8 cellular contexts compared by ENCODE assay signal in the genomic region with DNA sequence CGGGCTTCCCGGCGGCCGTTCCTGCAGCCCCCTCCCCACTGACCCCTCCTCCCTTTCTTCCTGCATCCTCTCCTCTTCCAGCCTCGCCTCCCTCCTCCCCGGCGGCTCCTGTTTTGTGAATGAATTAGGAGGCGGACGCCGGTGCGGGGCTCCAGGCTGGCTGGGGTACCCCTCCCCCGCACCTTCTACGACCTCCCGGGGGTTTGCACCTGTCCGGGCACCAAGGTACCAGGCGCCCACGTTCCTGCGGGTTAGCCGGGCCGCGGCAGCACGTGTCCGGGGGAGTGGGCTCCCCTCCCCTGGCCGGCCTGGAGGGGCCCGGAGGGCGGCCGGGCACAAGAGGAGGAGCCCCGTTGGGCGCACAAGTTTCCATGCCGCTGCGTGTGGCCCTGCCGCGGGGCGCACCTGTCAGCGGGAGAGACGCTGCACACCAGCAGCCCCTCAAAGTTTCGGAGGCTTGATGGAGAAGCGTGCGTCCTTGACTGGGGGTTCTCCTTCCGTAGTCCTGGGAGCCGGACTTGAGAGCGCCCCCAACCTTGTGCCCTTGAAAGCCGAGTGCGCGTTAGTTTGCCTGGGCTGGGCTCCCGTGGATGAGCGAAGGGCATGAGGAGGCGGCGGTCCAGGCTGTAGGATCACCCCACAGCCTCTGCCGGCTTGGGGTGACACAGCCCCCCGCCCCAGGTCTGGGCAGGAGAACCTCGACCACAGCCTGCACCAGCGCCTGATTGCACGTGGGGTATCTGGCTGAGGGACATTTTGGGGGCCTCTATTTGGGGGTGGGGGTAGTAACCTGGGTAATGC. TPM values are rescaled to one million over a fixed set of nuclear protein-coding genes. Genes with fewer than 3 reads are reported as not detected.
DNase-seq lines count a peak whose midpoint lies in the region; ATAC-seq, FAIRE-seq and TF ChIP-seq lines count a peak whose summit lies in the region.

No MANE protein-coding gene starts in this region.

- in situ Hi-C loops in K562 (cut with MboI): no loop called here

- BruUV-seq in K562 (replicated peaks; lab: Mats Ljungman, UMichigan): no TSS peak

- TF ChIP-seq POLR2A in K562 (conservative IDR thresholded peaks at IDR 0.05) (no peak), right lobe of liver (IDR thresholded peaks at IDR 0.05) (no peak), upper lobe of left lung (IDR thresholded peaks at IDR 0.05) (no peak)

- peaks cover 2 to 8% of the 10 kb centered on the region in 2 experiments; a peak in 1 of 5 replicates for H3K27me3 ChIP-seq in K562 (ENCODE audit: control insufficient read depth in 2 of 2, insufficient read depth in 2 of 2, low read length in 2 of 2)
- H3K27me3 ChIP-seq in right lobe of liver: no peaks in the 10 kb centered on the region
- H3K27me3 ChIP-seq in upper lobe of left lung: peaks cover 0 to 19% (median 8%) of the 10 kb centered on the region in 4 donors

- ATAC-seq in K562: no peak
- peak in 2 of 4 donors; percentile 9 to 19 for ATAC-seq in right lobe of liver
- ATAC-seq in upper lobe of left lung (ENCODE audit: low FRiP score in 2 of 2): no peak
- ATAC-seq in HG03378 (IDR thresholded peaks at IDR 0.05; ENCODE audit: unreplicated experiment): no peak
- no peak for ATAC-seq in HG02798 (IDR thresholded peaks at IDR 0.05; ENCODE audit: poor library complexity, unreplicated experiment)

- TF ChIP-seq CTCF in HFF-Myc (IDR thresholded peaks at IDR 0.05; ENCODE audit: low read depth, low read length, missing control alignments) (no peak), K562 (IDR thresholded peaks at IDR 0.05 in 2 of 3, conservative IDR thresholded peaks at IDR 0.05 in 1 of 3; ENCODE audit: insufficient read depth in 2 of 3, low read depth in 1 of 3, low read length in 3 of 3) (no peak), right lobe of liver (IDR thresholded peaks at IDR 0.05) (no peak), upper lobe of left lung (IDR thresholded peaks at IDR 0.05) (no peak)

- intact Hi-C loops in K562 (cut with micrococcal nuclease) (loop anchor here (5.0 kb wide), 2 partner anchors 119 to 259 kb away; no protein-coding TSS in a partner anchor), right lobe of liver (cut with DNase I) (loop anchor here (10.0 kb wide), 2 partner anchors 62 to 202 kb away; no protein-coding TSS in a partner anchor)

- peaks cover 0 to 29% of the 10 kb centered on the region in 2 experiments; a peak in 4 of 5 replicates for H3K4me1 ChIP-seq in K562 (replicated peaks in 1 of 2; ENCODE audit: control insufficient read depth in 2 of 2, insufficient read depth in 2 of 2, low read length in 2 of 2)
- peaks cover 0 to 21% (median 6%) of the 10 kb centered on the region in 4 donors for H3K4me1 ChIP-seq in right lobe of liver
- H3K4me1 ChIP-seq in upper lobe of left lung: peaks cover 24 to 45% (median 28%) of the 10 kb centered on the region in 4 donors

- H2AFZ ChIP-seq in K562 (ENCODE audit: low read depth, low read length): no peak overlapping the region

- DNase-seq in AG20443 (ENCODE audit: low spot score): peak; percentile 50
- no peak for DNase-seq in HFF-Myc (ENCODE audit: extremely low read depth, low read depth)
- peak in 1 of 4 experiments; percentile 26 for DNase-seq in K562 (ENCODE audit: extremely low read depth in 1 of 4, low spot score in 3 of 4)
- peak in 1 of 3 donors; percentile 37 for DNase-seq in right lobe of liver
- peak in 1 of 2 donors; percentile 84 for DNase-seq in upper lobe of left lung
- no peak for DNase-seq in hippocampal formation (lab: John Stamatoyannopoulos, UW)

- POLR2A ChIA-PET in K562 (lab: Yijun Ruan, JAX): interaction anchor here (0.6 to 0.7 kb wide), 3 partner anchors 13 to 132 kb away, joined by 3 read pairs; no protein-coding TSS in a partner anchor

- CTCF ChIA-PET in K562 (lab: Yijun Ruan, JAX; ENCODE audit: low intra/inter-chr PET ratio): interaction anchor here (2.9 kb wide), 1 partner anchor 204 kb away, joined by 20 read pairs; no protein-coding TSS in a partner anchor

- no peak for TF ChIP-seq EP300 in K562 (IDR thresholded peaks at IDR 0.05; ENCODE audit: low read length)
- no peak for TF ChIP-seq EP300 in upper lobe of left lung (IDR thresholded peaks at IDR 0.05)

- H3K4me2 ChIP-seq in K562 (ENCODE audit: insufficient read depth, low read length): no peak overlapping the region

- H3K4me3 ChIP-seq in HFF-Myc (replicated peaks; ENCODE audit: low read depth, low read length): peak overlapping the region; percentile 43
- H3K4me3 ChIP-seq in K562: peak overlapping the region; percentile 65; the same call in 1 of the 2 replicates
- H3K4me3 ChIP-seq in right lobe of liver: peak overlapping the region; percentile 34 to 55 (median 43)
- peak overlapping the region; percentile 5 to 67 (median 50) for H3K4me3 ChIP-seq in upper lobe of left lung

- H3K9me3 ChIP-seq in K562 (replicated peaks; ENCODE audit: control insufficient read depth, insufficient read depth, low read depth, low read length) (no peaks in the 10 kb centered on the region), right lobe of liver (no peaks in the 10 kb centered on the region), upper lobe of left lung (no peaks in the 10 kb centered on the region)

- TF ChIP-seq RAD21 in K562 (CRISPR knock-in tag; conservative IDR thresholded peaks at IDR 0.05 in 1 of 2, IDR thresholded peaks at IDR 0.05 in 1 of 2): no peak

- 49% methylated on average over 21 of the region's 54 CpGs for WGBS in K562 (ENCODE audit: insufficient coverage, low coverage, missing lambda C conversion rate)
- WGBS in right lobe of liver (ENCODE audit: insufficient coverage, low coverage, low lambda C conversion rate, missing lambda C conversion rate): 2% methylated on average over 10 of the region's 54 CpGs
- 0% methylated on average over 2 to 26 of the region's 54 CpGs for WGBS in upper lobe of left lung, 2 donors

- H3K9me1 ChIP-seq in K562 (ENCODE audit: control insufficient read depth, insufficient read depth, low read length): no peaks in the 10 kb centered on the region

- H3K27ac ChIP-seq in K562 (ENCODE audit: extremely low read depth, low read depth, low read length): no peak overlapping the region
- no peak overlapping the region for H3K27ac ChIP-seq in right lobe of liver
- H3K27ac ChIP-seq in upper lobe of left lung: peak overlapping the region in 2 of 4 donors; percentile 42 to 72

- H3K36me3 ChIP-seq in K562 (ENCODE audit: control insufficient read depth, insufficient read depth, low read length): peaks cover 3% of the 10 kb centered on the region; the same call in 2 of the 3 replicates
- no peaks in the 10 kb centered on the region for H3K36me3 ChIP-seq in right lobe of liver
- H3K36me3 ChIP-seq in upper lobe of left lung: peaks cover 6 to 20% (median 10%) of the 10 kb centered on the region in 4 donors

- no peak for FAIRE-seq in K562 (lab: Jason Lieb, UNC)

- no peaks in the 10 kb centered on the region for H4K20me1 ChIP-seq in K562 (replicated peaks; ENCODE audit: control insufficient read depth, insufficient read depth, low read length)

- H3K9ac ChIP-seq in K562 (ENCODE audit: insufficient read depth in 1 of 2, low read depth in 2 of 2, low read length in 2 of 2): peak overlapping the region in 1 of 2 experiments; percentile 92; a peak in 2 of 4 replicates

- no peaks in the 10 kb centered on the region for H3K79me2 ChIP-seq in K562 (ENCODE audit: control insufficient read depth, insufficient read depth, low read length)

RNA-seq across cellular contexts. Expression of gene HAS3, which starts 1.2 kb away (rescaled TPM):
- 0.88 and 1.3 TPM in 2 replicates for total RNA-seq in K562 (2011; cell fraction: chromatin; rRNA removed; ENCODE audit: low replicate concordance)
- total RNA-seq in K562 (2011; cell fraction: nucleolus; rRNA removed): 0.92 and 1.2 TPM in 2 replicates
- 0.53 and 1.2 TPM in 2 replicates for total RNA-seq in K562 (2011; cell fraction: nucleoplasm; rRNA removed)
- total RNA-seq in K562 (2014; rRNA removed): 0.04 and 0.09 TPM in 2 replicates
- total RNA-seq in K562 (2014; rRNA removed; fragmentation: Illumina TruSeq; extraction: Trizol): 0.07 and 0.10 TPM in 2 replicates
- 0.14 and 0.23 TPM in 2 replicates for total RNA-seq in K562 (2015; rRNA removed; fragmentation: Illumina TruSeq; extraction: Trizol)
- 0.33 and 0.38 TPM in 2 replicates for total RNA-seq in K562 (2021)
- 0.22 and 0.29 TPM in 2 replicates for polyA plus RNA-seq in K562 (2011; rRNA removed)
- 0.19 and 0.49 TPM in 2 replicates for polyA plus RNA-seq in K562 (2011; cell fraction: cytosol; rRNA removed)
- polyA plus RNA-seq in K562 (2011; cell fraction: nucleus; rRNA removed): 0.42 and 0.95 TPM in 2 replicates
- polyA plus RNA-seq in K562 (2012): 0.21 and 0.29 TPM in 2 replicates
- 0.18 and 0.19 TPM in 2 replicates for polyA plus RNA-seq in K562 (2014; fragmentation: Illumina TruSeq; extraction: Trizol)
- under 1 TPM in 1 of 2 experiments, not detected in 1; 0.04 TPM for polyA plus RNA-seq in K562 (2014; fragmentation: Nextera tagmentation; extraction: Ambion mirVana)
- polyA plus RNA-seq in K562 (2014; rRNA removed): 0.12 and 0.13 TPM in 2 replicates
- polyA minus RNA-seq in K562 (2011; rRNA and poly(A)+ RNA removed): 0.18 and 0.53 TPM in 2 replicates
- polyA minus RNA-seq in K562 (2011; cell fraction: cytosol; rRNA and poly(A)+ RNA removed): not detected in 2 replicates
- 0.67 and 0.78 TPM in 2 replicates for polyA minus RNA-seq in K562 (2011; cell fraction: nucleus; rRNA and poly(A)+ RNA removed)
- 1 to 10 TPM in 1 of 6 experiments, under 1 TPM in 5; 0.39 to 1.0 (median 0.63) TPM for total RNA-seq in right lobe of liver
- total RNA-seq in upper lobe of left lung: 10 to 100 TPM in 4 of 6 donors, 1 to 10 TPM in 2; 4.5 to 32.0 (median 15.8) TPM

RNA-seq across cellular contexts. Expression of gene CHTF8, which starts 25.7 kb away (rescaled TPM):
- 68.1 and 102 TPM in 2 replicates for total RNA-seq in K562 (2011; cell fraction: chromatin; rRNA removed; ENCODE audit: low replicate concordance)
- total RNA-seq in K562 (2011; cell fraction: nucleolus; rRNA removed): 51.5 and 64.2 TPM in 2 replicates
- total RNA-seq in K562 (2011; cell fraction: nucleoplasm; rRNA removed): 54.0 and 55.2 TPM in 2 replicates
- total RNA-seq in K562 (2014; rRNA removed) (45.9 and 54.0 TPM in 2 replicates), K562 (2014; rRNA removed; fragmentation: Illumina TruSeq; extraction: Trizol) (99.5 and 108 TPM in 2 replicates), K562 (2015; rRNA removed; fragmentation: Illumina TruSeq; extraction: Trizol) (108 and 114 TPM in 2 replicates), K562 (2021) (115 and 118 TPM in 2 replicates), right lobe of liver (10 to 100 TPM; 56.6 to 78.3 (median 65.4) TPM), upper lobe of left lung (100 to 1,000 TPM in 1 of 6 donors, 10 to 100 TPM in 5; 33.5 to 103 (median 70.6) TPM)
- polyA plus RNA-seq in K562 (2011; rRNA removed) (113 and 137 TPM in 2 replicates), K562 (2014; fragmentation: Illumina TruSeq; extraction: Trizol) (163 and 199 TPM in 2 replicates), K562 (2014; fragmentation: Nextera tagmentation; extraction: Ambion mirVana) (10 to 100 TPM; 20.2 to 21.5 TPM), K562 (2014; rRNA removed) (119 and 135 TPM in 2 replicates)
- 152 and 175 TPM in 2 replicates for polyA plus RNA-seq in K562 (2011; cell fraction: cytosol; rRNA removed)
- polyA plus RNA-seq in K562 (2011; cell fraction: nucleus; rRNA removed): 68.8 and 84.4 TPM in 2 replicates
- 104 and 123 TPM in 2 replicates for polyA plus RNA-seq in K562 (2012)
- 72.2 and 93.8 TPM in 2 replicates for polyA minus RNA-seq in K562 (2011; rRNA and poly(A)+ RNA removed)
- 58.9 and 64.5 TPM in 2 replicates for polyA minus RNA-seq in K562 (2011; cell fraction: cytosol; rRNA and poly(A)+ RNA removed)
- 16.3 and 30.5 TPM in 2 replicates for polyA minus RNA-seq in K562 (2011; cell fraction: nucleus; rRNA and poly(A)+ RNA removed)

RNA-seq across cellular contexts. Expression of gene UTP4, which starts 25.8 kb away (rescaled TPM):
- total RNA-seq in K562 (2011; cell fraction: chromatin; rRNA removed; ENCODE audit: low replicate concordance): 147 and 152 TPM in 2 replicates
- total RNA-seq in K562 (2011; cell fraction: nucleolus; rRNA removed): 65.1 and 69.4 TPM in 2 replicates
- 79.9 and 80.1 TPM in 2 replicates for total RNA-seq in K562 (2011; cell fraction: nucleoplasm; rRNA removed)
- 46.1 and 51.8 TPM in 2 replicates for total RNA-seq in K562 (2014; rRNA removed)
- 49.8 and 53.7 TPM in 2 replicates for total RNA-seq in K562 (2014; rRNA removed; fragmentation: Illumina TruSeq; extraction: Trizol)
- 50.7 and 55.3 TPM in 2 replicates for total RNA-seq in K562 (2015; rRNA removed; fragmentation: Illumina TruSeq; extraction: Trizol)
- 140 and 145 TPM in 2 replicates for total RNA-seq in K562 (2021)
- polyA plus RNA-seq in K562 (2011; rRNA removed): 134 and 203 TPM in 2 replicates
- 143 and 174 TPM in 2 replicates for polyA plus RNA-seq in K562 (2011; cell fraction: cytosol; rRNA removed)
- polyA plus RNA-seq in K562 (2011; cell fraction: nucleus; rRNA removed): 104 TPM in 2 replicates
- 83.1 and 121 TPM in 2 replicates for polyA plus RNA-seq in K562 (2012)
- 157 and 191 TPM in 2 replicates for polyA plus RNA-seq in K562 (2014; fragmentation: Illumina TruSeq; extraction: Trizol)
- 100 to 1,000 TPM; 152 to 195 TPM for polyA plus RNA-seq in K562 (2014; fragmentation: Nextera tagmentation; extraction: Ambion mirVana)
- 116 and 138 TPM in 2 replicates for polyA plus RNA-seq in K562 (2014; rRNA removed)
- 216 and 350 TPM in 2 replicates for polyA minus RNA-seq in K562 (2011; rRNA and poly(A)+ RNA removed)
- polyA minus RNA-seq in K562 (2011; cell fraction: cytosol; rRNA and poly(A)+ RNA removed): 68.4 and 96.7 TPM in 2 replicates
- polyA minus RNA-seq in K562 (2011; cell fraction: nucleus; rRNA and poly(A)+ RNA removed): 32.4 and 52.9 TPM in 2 replicates
- 10 to 100 TPM; 13.9 to 22.2 (median 19.6) TPM for total RNA-seq in right lobe of liver
- 10 to 100 TPM; 10.9 to 38.8 (median 28.4) TPM for total RNA-seq in upper lobe of left lung
